8 cellular contexts compared by ENCODE assay signal in the genomic region with DNA sequence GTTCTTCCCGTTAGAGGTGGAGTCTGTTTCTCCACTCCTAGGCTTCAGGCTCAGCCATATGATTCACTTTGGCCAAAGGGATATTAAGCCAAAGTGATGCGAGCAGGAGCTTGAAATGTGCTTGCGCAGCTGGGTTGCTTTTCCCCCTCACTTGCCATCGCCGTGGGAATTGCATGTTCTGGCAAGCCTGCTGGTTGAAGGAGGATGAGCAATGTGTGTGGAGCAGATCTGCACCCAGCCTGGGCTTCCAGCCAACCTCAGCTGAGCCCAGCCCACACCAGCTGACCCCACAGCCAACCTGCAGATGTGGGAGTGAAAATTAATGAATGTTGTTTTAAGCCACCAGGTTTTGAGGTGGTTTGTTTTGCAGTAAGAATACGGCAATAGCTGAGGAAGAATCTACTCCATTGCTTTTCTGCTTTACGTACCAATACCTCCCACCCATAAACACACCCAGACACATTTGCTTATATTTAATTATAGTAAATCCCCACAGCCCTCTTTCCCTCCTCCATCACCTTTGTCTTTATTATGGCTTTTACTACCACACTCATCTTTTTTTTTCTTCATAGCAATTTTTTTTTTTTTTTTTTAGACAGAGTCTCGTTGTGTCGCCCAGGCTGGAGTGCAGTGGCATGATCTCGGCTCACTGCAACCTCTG.
DNase-seq lines count a peak whose midpoint lies in the region; ATAC-seq, FAIRE-seq and TF ChIP-seq lines count a peak whose summit lies in the region.

No MANE protein-coding gene starts in this region.

- FAIRE-seq in K562 (lab: Jason Lieb, UNC) = peak; percentile 76

- WGBS in K562 (ENCODE audit: insufficient coverage, low coverage, missing lambda C conversion rate) = 2% methylated on average over 7 of the region's 10 CpGs

- in situ Hi-C loops in K562 (cut with MboI) = no loop called here

- H3K27me3 ChIP-seq in BJ (ENCODE audit: control insufficient read depth, insufficient read depth, low read length) (no peaks in the 10 kb centered on the region), K562 (ENCODE audit: control insufficient read depth in 2 of 2, insufficient read depth in 2 of 2, low read length in 2 of 2) (no peaks in the 10 kb centered on the region)

- peak overlapping the region; percentile 24 for H3K4me2 ChIP-seq in K562 (ENCODE audit: insufficient read depth, low read length)

- POLR2A ChIA-PET in BJ (lab: Charles Lee) = no interaction called here
- POLR2A ChIA-PET in K562 (lab: Yijun Ruan, JAX) = no interaction called here

- H3K79me2 ChIP-seq in K562 (ENCODE audit: control insufficient read depth, insufficient read depth, low read length) = no peaks in the 10 kb centered on the region

- intact Hi-C loops in K562 (cut with micrococcal nuclease) = no loop called here

- no peak overlapping the region for H3K27ac ChIP-seq in K562 (ENCODE audit: extremely low read depth, low read depth, low read length)

- no peak overlapping the region for H3K9ac ChIP-seq in K562 (ENCODE audit: insufficient read depth in 1 of 2, low read depth in 2 of 2, low read length in 2 of 2)

- peak; percentile 26 for DNase-seq in BJ (ENCODE audit: low read depth)
- DNase-seq in NCI-H1436 (lab: John Stamatoyannopoulos, UW) = peak; percentile 70
- DNase-seq in K562 (ENCODE audit: extremely low read depth in 1 of 4, low spot score in 3 of 4) = peak; percentile 5 to 53 (median 20)
- peak; percentile 62 for DNase-seq in left kidney (ENCODE audit: low read depth, low spot score)
- DNase-seq in central memory CD4-positive, alpha-beta T cell = no peak
- DNase-seq in activated CD4-positive, alpha-beta T cell treated with anti-CD3 and anti-CD28 coated beads, Interleukin-2, amount 50 U/mL, for 48 hours = no peak

- no TSS peak for BruUV-seq in K562 (replicated peaks; lab: Mats Ljungman, UMichigan)

- H3K9me3 ChIP-seq in K562 (replicated peaks; ENCODE audit: control insufficient read depth, insufficient read depth, low read depth, low read length) = no peaks in the 10 kb centered on the region

- H4K20me1 ChIP-seq in K562 (replicated peaks; ENCODE audit: control insufficient read depth, insufficient read depth, low read length) = no peaks in the 10 kb centered on the region

- no peak for TF ChIP-seq CTCF in BJ (IDR thresholded peaks at IDR 0.05; ENCODE audit: insufficient read depth, low read depth, low read length)
- no peak for TF ChIP-seq CTCF in K562 (IDR thresholded peaks at IDR 0.05 in 2 of 3, conservative IDR thresholded peaks at IDR 0.05 in 1 of 3; ENCODE audit: insufficient read depth in 2 of 3, low read depth in 1 of 3, low read length in 3 of 3)

- H2AFZ ChIP-seq in K562 (ENCODE audit: low read depth, low read length) = no peak overlapping the region

- ATAC-seq in K562 = peak; percentile 74
- ATAC-seq in GM21528 (IDR thresholded peaks at IDR 0.05; ENCODE audit: low FRiP score, unreplicated experiment) = no peak
- no peak for ATAC-seq in HG03439 (IDR thresholded peaks at IDR 0.05; ENCODE audit: unreplicated experiment)

- no peaks in the 10 kb centered on the region for H3K36me3 ChIP-seq in BJ (ENCODE audit: control insufficient read depth, insufficient read depth, low read length)
- H3K36me3 ChIP-seq in K562 (ENCODE audit: control insufficient read depth, insufficient read depth, low read length) = no peaks in the 10 kb centered on the region

- H3K4me3 ChIP-seq in BJ (ENCODE audit: low read depth, low read length) (no peak overlapping the region), K562 (no peak overlapping the region)

- TF ChIP-seq RAD21 in K562 (CRISPR knock-in tag; conservative IDR thresholded peaks at IDR 0.05 in 1 of 2, IDR thresholded peaks at IDR 0.05 in 1 of 2) = no peak

- TF ChIP-seq EP300 in K562 (IDR thresholded peaks at IDR 0.05; ENCODE audit: low read length) = no peak

- peaks cover 3% of the 10 kb centered on the region in 2 experiments; a peak in 3 of 5 replicates for H3K4me1 ChIP-seq in K562 (replicated peaks in 1 of 2; ENCODE audit: control insufficient read depth in 2 of 2, insufficient read depth in 2 of 2, low read length in 2 of 2)

- no peak for TF ChIP-seq POLR2A in K562 (conservative IDR thresholded peaks at IDR 0.05)

- H3K9me1 ChIP-seq in K562 (ENCODE audit: control insufficient read depth, insufficient read depth, low read length) = no peaks in the 10 kb centered on the region

- CTCF ChIA-PET in BJ (lab: Yijun Ruan, JAX) (no interaction called here), K562 (lab: Yijun Ruan, JAX; ENCODE audit: low intra/inter-chr PET ratio) (no interaction called here)

TF ChIP-seq in K562, 482 proteins besides CTCF, POLR2A, EP300 and RAD21 (continues in another document):
- TF ChIP-seq, protein P1, sequence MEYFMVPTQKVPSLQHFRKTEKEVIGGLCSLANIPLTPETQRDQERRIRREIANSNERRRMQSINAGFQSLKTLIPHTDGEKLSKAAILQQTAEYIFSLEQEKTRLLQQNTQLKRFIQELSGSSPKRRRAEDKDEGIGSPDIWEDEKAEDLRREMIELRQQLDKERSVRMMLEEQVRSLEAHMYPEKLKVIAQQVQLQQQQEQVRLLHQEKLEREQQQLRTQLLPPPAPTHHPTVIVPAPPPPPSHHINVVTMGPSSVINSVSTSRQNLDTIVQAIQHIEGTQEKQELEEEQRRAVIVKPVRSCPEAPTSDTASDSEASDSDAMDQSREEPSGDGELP (CRISPR knock-in tag; IDR thresholded peaks at IDR 0.05; ENCODE audit: borderline replicate concordance) = peak; percentile 86
- TF ChIP-seq NFIC (IDR thresholded peaks at IDR 0.05) (peak; percentile 72), CBFA2T3 (IDR thresholded peaks at IDR 0.05) (peak; percentile 60), MBD2 (IDR thresholded peaks at IDR 0.05; ENCODE audit: borderline replicate concordance, low read depth) (no peak), HNRNPL (IDR thresholded peaks at IDR 0.05; ENCODE audit: low read depth, low read length) (no peak), ARID1B (IDR thresholded peaks at IDR 0.05) (0 out of 2 replicates have a peak, but pooled peaks have one; percentile 21), ZNF124 (CRISPR knock-in tag; IDR thresholded peaks at IDR 0.05) (no peak), ZNF79 (CRISPR knock-in tag; IDR thresholded peaks at IDR 0.05; ENCODE audit: low read depth) (no peak), FOS (IDR thresholded peaks at IDR 0.05; ENCODE audit: extremely low read depth, insufficient read length) (no peak), XRCC3 (IDR thresholded peaks at IDR 0.05) (no peak), ZNF583 (CRISPR knock-in tag; IDR thresholded peaks at IDR 0.05) (no peak), TCF3 (CRISPR knock-in tag; IDR thresholded peaks at IDR 0.05) (peak; percentile 20; the same call in 1 of the 2 replicates)
- TF ChIP-seq, protein P2, sequence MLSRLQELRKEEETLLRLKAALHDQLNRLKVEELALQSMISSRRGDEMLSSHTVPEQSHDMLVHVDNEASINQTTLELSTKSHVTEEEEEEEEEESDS (CRISPR knock-in tag; IDR thresholded peaks at IDR 0.05) = no peak
- TF ChIP-seq, protein P3, sequence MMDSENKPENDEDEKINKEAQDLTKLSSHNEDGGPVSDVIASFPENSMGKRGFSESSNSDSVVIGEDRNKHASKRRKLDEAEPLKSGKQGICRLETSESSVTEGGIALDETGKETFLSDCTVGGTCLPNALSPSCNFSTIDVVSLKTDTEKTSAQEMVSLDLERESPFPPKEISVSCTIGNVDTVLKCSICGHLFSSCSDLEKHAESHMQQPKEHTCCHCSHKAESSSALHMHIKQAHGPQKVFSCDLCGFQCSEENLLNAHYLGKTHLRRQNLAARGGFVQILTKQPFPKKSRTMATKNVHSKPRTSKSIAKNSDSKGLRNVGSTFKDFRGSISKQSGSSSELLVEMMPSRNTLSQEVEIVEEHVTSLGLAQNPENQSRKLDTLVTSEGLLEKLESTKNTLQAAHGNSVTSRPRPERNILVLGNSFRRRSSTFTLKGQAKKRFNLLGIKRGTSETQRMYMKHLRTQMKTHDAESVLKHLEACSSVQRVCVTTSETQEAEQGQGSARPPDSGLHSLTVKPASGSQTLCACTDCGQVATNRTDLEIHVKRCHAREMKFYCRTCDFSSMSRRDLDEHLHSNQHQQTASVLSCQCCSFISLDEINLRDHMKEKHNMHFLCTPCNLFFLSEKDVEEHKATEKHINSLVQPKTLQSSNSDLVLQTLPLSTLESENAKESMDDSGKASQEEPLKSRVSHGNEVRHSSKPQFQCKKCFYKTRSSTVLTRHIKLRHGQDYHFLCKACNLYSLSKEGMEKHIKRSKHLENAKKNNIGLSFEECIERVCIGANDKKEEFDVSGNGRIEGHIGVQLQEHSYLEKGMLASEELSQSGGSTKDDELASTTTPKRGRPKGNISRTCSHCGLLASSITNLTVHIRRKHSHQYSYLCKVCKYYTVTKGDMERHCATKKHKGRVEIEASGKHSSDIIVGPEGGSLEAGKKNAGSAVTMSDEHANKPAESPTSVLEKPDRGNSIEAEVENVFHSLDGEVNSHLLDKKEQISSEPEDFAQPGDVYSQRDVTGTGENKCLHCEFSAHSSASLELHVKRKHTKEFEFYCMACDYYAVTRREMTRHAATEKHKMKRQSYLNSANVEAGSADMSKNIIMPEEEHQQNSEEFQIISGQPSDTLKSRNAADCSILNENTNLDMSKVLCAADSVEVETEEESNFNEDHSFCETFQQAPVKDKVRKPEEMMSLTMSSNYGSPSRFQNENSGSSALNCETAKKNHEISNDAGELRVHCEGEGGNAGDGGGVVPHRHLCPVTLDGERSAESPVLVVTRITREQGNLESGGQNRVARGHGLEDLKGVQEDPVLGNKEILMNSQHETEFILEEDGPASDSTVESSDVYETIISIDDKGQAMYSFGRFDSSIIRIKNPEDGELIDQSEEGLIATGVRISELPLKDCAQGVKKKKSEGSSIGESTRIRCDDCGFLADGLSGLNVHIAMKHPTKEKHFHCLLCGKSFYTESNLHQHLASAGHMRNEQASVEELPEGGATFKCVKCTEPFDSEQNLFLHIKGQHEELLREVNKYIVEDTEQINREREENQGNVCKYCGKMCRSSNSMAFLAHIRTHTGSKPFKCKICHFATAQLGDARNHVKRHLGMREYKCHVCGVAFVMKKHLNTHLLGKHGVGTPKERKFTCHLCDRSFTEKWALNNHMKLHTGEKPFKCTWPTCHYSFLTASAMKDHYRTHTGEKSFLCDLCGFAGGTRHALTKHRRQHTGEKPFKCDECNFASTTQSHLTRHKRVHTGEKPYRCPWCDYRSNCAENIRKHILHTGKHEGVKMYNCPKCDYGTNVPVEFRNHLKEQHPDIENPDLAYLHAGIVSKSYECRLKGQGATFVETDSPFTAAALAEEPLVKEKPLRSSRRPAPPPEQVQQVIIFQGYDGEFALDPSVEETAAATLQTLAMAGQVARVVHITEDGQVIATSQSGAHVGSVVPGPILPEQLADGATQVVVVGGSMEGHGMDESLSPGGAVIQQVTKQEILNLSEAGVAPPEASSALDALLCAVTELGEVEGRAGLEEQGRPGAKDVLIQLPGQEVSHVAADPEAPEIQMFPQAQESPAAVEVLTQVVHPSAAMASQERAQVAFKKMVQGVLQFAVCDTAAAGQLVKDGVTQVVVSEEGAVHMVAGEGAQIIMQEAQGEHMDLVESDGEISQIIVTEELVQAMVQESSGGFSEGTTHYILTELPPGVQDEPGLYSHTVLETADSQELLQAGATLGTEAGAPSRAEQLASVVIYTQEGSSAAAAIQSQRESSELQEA (IDR thresholded peaks at IDR 0.05; ENCODE audit: low read depth) = no peak

Comparison
In these comparisons a context has a peak if more than half of its experiments do, and no peak if none do; other contexts are left out.
1. DNase-seq: peak in BJ (single experiment), NCI-H1436 (single experiment), K562 (4 of 4) and left kidney (single experiment); none in central memory CD4-positive, alpha-beta T cell (single experiment) and activated CD4-positive, alpha-beta T cell treated with anti-CD3 and anti-CD28 coated beads, Interleukin-2, amount 50 U/mL, for 48 hours (0 of 2).